1 cellular context compared by ENCODE assay signal in the genomic region with DNA sequence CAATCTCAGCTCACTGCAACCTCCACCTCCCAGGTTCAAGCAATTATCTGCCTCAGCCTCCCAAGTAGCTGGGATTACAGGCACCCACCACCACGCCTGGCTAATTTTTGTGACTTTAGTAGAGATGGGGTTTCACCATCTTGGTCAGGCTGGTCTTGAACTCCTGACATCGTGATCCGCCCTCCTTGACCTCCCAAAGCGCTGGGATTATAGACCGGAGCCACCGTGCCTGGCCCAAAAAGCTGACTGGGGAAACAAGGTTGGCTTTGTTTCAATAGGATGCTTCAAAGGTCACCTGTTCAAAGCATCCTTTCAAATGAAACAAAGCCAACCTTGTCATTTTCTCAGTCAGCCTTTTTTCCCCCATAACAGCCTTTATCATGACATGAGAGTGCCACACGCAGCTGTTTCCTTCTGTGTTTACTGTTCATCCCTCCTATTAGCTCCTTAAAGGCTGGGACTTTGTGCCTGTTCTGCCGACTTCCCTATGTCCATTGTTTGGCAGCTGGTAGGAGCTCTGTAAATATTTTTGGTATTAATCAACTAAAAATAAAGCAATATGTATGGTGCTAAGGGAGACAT.
TF ChIP-seq lines count a peak whose summit lies in the region.

No MANE protein-coding gene starts in this region.

TF ChIP-seq in HepG2, 621 proteins besides CTCF, POLR2A, EP300 and RAD21 (continued from another document and continues in another):
- TF ChIP-seq, protein P1, sequence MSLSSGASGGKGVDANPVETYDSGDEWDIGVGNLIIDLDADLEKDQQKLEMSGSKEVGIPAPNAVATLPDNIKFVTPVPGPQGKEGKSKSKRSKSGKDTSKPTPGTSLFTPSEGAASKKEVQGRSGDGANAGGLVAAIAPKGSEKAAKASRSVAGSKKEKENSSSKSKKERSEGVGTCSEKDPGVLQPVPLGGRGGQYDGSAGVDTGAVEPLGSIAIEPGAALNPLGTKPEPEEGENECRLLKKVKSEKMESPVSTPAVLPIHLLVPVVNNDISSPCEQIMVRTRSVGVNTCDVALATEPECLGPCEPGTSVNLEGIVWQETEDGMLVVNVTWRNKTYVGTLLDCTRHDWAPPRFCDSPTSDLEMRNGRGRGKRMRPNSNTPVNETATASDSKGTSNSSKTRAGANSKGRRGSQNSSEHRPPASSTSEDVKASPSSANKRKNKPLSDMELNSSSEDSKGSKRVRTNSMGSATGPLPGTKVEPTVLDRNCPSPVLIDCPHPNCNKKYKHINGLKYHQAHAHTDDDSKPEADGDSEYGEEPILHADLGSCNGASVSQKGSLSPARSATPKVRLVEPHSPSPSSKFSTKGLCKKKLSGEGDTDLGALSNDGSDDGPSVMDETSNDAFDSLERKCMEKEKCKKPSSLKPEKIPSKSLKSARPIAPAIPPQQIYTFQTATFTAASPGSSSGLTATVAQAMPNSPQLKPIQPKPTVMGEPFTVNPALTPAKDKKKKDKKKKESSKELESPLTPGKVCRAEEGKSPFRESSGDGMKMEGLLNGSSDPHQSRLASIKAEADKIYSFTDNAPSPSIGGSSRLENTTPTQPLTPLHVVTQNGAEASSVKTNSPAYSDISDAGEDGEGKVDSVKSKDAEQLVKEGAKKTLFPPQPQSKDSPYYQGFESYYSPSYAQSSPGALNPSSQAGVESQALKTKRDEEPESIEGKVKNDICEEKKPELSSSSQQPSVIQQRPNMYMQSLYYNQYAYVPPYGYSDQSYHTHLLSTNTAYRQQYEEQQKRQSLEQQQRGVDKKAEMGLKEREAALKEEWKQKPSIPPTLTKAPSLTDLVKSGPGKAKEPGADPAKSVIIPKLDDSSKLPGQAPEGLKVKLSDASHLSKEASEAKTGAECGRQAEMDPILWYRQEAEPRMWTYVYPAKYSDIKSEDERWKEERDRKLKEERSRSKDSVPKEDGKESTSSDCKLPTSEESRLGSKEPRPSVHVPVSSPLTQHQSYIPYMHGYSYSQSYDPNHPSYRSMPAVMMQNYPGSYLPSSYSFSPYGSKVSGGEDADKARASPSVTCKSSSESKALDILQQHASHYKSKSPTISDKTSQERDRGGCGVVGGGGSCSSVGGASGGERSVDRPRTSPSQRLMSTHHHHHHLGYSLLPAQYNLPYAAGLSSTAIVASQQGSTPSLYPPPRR (CRISPR knock-in tag; IDR thresholded peaks at IDR 0.05; ENCODE audit: borderline replicate concordance) = no peak
- TF ChIP-seq BRCA1 (CRISPR knock-in tag; IDR thresholded peaks at IDR 0.05) (no peak), BHLHE40 (IDR thresholded peaks at IDR 0.05; ENCODE audit: low read length) (no peak), POLR2AphosphoS2 (IDR thresholded peaks at IDR 0.05; ENCODE audit: low read depth, low read length) (no peak), SP1 (IDR thresholded peaks at IDR 0.05) (no peak), SP1 (CRISPR knock-in tag; IDR thresholded peaks at IDR 0.05) (no peak), ZNF652 (CRISPR knock-in tag; IDR thresholded peaks at IDR 0.05; ENCODE audit: borderline replicate concordance, low read depth) (no peak), ETV6 (CRISPR knock-in tag; conservative IDR thresholded peaks at IDR 0.05) (no peak), SAFB2 (CRISPR knock-in tag; IDR thresholded peaks at IDR 0.05; ENCODE audit: borderline replicate concordance, low read depth) (no peak), PCBP2 (optimal IDR thresholded peaks at IDR 0.05; ENCODE audit: low read depth, low read length, poor library complexity, severe bottlenecking) (no peak), SOX13 (IDR thresholded peaks at IDR 0.05) (0 out of 2 replicates have a peak, but pooled peaks have one; percentile 35), SOX13 (CRISPR knock-in tag; conservative IDR thresholded peaks at IDR 0.05 in 1 of 2, IDR thresholded peaks at IDR 0.05 in 1 of 2) (peak in 1 of 2 experiments; percentile 88; a peak in 2 of 4 replicates), ZNF329 (CRISPR knock-in tag; IDR thresholded peaks at IDR 0.05; ENCODE audit: low read depth) (no peak), SRSF9 (IDR thresholded peaks at IDR 0.05; ENCODE audit: borderline replicate concordance, insufficient read depth, low read depth, low read length, poor library complexity, severe bottlenecking) (no peak), ZNF749 (CRISPR knock-in tag; IDR thresholded peaks at IDR 0.05; ENCODE audit: borderline replicate concordance) (no peak), LCORL (IDR thresholded peaks at IDR 0.05) (0 out of 2 replicates have a peak, but pooled peaks have one; percentile 22), LCORL (CRISPR knock-in tag; IDR thresholded peaks at IDR 0.05) (no peak), ZC3H13 (CRISPR knock-in tag; IDR thresholded peaks at IDR 0.05) (no peak), ZNF101 (CRISPR knock-in tag; IDR thresholded peaks at IDR 0.05; ENCODE audit: borderline replicate concordance, low read depth) (no peak), ZNF547 (CRISPR knock-in tag; IDR thresholded peaks at IDR 0.05) (no peak), RXRB (CRISPR knock-in tag; IDR thresholded peaks at IDR 0.05; ENCODE audit: borderline replicate concordance) (no peak), ZSCAN22 (CRISPR knock-in tag; IDR thresholded peaks at IDR 0.05) (no peak), SOX6 (IDR thresholded peaks at IDR 0.05) (no peak), SOX6 (CRISPR knock-in tag; IDR thresholded peaks at IDR 0.05) (peak; percentile 89), NR2F1 (CRISPR knock-in tag; IDR thresholded peaks at IDR 0.05) (0 out of 4 replicates have a peak, but pooled peaks of 1 of the 2 experiments have one; percentile 46), ZFP1 (CRISPR knock-in tag; IDR thresholded peaks at IDR 0.05) (no peak), RCOR2 (CRISPR knock-in tag; IDR thresholded peaks at IDR 0.05) (peak; percentile 65; the same call in 1 of the 2 replicates), ZFYVE20 (CRISPR knock-in tag; IDR thresholded peaks at IDR 0.05; ENCODE audit: borderline replicate concordance, low read depth) (no peak), FOXP1 (IDR thresholded peaks at IDR 0.05) (no peak), FOXP1 (CRISPR knock-in tag; IDR thresholded peaks at IDR 0.05) (peak; percentile 37; the same call in 1 of the 2 replicates), YEATS4 (CRISPR knock-in tag; IDR thresholded peaks at IDR 0.05; ENCODE audit: borderline replicate concordance) (no peak), NFE2 (CRISPR knock-in tag; IDR thresholded peaks at IDR 0.05) (no peak), RFXANK (CRISPR knock-in tag; IDR thresholded peaks at IDR 0.05) (no peak), ZNF644 (CRISPR knock-in tag; IDR thresholded peaks at IDR 0.05; ENCODE audit: low read depth) (peak; percentile 59; the same call in 1 of the 2 replicates)
- TF ChIP-seq, protein P2, sequence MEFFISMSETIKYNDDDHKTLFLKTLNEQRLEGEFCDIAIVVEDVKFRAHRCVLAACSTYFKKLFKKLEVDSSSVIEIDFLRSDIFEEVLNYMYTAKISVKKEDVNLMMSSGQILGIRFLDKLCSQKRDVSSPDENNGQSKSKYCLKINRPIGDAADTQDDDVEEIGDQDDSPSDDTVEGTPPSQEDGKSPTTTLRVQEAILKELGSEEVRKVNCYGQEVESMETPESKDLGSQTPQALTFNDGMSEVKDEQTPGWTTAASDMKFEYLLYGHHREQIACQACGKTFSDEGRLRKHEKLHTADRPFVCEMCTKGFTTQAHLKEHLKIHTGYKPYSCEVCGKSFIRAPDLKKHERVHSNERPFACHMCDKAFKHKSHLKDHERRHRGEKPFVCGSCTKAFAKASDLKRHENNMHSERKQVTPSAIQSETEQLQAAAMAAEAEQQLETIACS (CRISPR knock-in tag; IDR thresholded peaks at IDR 0.05) = no peak
- TF ChIP-seq, protein P3, sequence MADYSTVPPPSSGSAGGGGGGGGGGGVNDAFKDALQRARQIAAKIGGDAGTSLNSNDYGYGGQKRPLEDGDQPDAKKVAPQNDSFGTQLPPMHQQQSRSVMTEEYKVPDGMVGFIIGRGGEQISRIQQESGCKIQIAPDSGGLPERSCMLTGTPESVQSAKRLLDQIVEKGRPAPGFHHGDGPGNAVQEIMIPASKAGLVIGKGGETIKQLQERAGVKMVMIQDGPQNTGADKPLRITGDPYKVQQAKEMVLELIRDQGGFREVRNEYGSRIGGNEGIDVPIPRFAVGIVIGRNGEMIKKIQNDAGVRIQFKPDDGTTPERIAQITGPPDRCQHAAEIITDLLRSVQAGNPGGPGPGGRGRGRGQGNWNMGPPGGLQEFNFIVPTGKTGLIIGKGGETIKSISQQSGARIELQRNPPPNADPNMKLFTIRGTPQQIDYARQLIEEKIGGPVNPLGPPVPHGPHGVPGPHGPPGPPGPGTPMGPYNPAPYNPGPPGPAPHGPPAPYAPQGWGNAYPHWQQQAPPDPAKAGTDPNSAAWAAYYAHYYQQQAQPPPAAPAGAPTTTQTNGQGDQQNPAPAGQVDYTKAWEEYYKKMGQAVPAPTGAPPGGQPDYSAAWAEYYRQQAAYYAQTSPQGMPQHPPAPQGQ (CRISPR knock-in tag; IDR thresholded peaks at IDR 0.05; ENCODE audit: borderline replicate concordance) = no peak
- TF ChIP-seq, protein P4, sequence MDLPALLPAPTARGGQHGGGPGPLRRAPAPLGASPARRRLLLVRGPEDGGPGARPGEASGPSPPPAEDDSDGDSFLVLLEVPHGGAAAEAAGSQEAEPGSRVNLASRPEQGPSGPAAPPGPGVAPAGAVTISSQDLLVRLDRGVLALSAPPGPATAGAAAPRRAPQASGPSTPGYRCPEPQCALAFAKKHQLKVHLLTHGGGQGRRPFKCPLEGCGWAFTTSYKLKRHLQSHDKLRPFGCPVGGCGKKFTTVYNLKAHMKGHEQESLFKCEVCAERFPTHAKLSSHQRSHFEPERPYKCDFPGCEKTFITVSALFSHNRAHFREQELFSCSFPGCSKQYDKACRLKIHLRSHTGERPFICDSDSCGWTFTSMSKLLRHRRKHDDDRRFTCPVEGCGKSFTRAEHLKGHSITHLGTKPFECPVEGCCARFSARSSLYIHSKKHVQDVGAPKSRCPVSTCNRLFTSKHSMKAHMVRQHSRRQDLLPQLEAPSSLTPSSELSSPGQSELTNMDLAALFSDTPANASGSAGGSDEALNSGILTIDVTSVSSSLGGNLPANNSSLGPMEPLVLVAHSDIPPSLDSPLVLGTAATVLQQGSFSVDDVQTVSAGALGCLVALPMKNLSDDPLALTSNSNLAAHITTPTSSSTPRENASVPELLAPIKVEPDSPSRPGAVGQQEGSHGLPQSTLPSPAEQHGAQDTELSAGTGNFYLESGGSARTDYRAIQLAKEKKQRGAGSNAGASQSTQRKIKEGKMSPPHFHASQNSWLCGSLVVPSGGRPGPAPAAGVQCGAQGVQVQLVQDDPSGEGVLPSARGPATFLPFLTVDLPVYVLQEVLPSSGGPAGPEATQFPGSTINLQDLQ (CRISPR knock-in tag; IDR thresholded peaks at IDR 0.05) = no peak
- TF ChIP-seq, protein P5, sequence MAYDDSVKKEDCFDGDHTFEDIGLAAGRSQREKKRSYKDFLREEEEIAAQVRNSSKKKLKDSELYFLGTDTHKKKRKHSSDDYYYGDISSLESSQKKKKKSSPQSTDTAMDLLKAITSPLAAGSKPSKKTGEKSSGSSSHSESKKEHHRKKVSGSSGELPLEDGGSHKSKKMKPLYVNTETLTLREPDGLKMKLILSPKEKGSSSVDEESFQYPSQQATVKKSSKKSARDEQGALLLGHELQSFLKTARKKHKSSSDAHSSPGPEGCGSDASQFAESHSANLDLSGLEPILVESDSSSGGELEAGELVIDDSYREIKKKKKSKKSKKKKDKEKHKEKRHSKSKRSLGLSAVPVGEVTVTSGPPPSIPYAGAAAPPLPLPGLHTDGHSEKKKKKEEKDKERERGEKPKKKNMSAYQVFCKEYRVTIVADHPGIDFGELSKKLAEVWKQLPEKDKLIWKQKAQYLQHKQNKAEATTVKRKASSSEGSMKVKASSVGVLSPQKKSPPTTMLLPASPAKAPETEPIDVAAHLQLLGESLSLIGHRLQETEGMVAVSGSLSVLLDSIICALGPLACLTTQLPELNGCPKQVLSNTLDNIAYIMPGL (CRISPR knock-in tag; IDR thresholded peaks at IDR 0.05; ENCODE audit: borderline replicate concordance in 1 of 2, low read depth in 1 of 2) = no peak
- TF ChIP-seq, protein P6, sequence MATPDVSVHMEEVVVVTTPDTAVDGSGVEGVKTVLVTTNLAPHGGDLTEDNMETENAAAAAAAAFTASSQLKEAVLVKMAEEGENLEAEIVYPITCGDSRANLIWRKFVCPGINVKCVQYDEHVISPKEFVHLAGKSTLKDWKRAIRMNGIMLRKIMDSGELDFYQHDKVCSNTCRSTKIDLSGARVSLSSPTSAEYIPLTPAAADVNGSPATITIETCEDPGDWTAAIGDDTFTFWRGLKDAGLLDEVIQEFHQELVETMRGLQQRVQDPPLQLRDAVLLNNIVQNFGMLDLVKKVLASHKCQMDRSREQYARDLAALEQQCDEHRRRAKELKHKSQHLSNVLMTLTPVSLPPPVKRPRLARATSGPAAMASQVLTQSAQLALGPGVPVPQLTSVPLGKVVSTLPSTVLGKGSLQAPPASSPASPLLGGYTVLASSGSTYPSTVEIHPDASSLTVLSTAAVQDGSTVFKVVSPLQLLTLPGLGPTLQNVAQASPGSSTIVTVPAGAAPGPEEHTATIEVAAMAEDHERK (CRISPR knock-in tag; IDR thresholded peaks at IDR 0.05; ENCODE audit: low read depth) = no peak
- TF ChIP-seq, protein P7, sequence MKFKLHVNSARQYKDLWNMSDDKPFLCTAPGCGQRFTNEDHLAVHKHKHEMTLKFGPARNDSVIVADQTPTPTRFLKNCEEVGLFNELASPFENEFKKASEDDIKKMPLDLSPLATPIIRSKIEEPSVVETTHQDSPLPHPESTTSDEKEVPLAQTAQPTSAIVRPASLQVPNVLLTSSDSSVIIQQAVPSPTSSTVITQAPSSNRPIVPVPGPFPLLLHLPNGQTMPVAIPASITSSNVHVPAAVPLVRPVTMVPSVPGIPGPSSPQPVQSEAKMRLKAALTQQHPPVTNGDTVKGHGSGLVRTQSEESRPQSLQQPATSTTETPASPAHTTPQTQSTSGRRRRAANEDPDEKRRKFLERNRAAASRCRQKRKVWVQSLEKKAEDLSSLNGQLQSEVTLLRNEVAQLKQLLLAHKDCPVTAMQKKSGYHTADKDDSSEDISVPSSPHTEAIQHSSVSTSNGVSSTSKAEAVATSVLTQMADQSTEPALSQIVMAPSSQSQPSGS (CRISPR knock-in tag; IDR thresholded peaks at IDR 0.05) = no peak
- TF ChIP-seq, protein P8, sequence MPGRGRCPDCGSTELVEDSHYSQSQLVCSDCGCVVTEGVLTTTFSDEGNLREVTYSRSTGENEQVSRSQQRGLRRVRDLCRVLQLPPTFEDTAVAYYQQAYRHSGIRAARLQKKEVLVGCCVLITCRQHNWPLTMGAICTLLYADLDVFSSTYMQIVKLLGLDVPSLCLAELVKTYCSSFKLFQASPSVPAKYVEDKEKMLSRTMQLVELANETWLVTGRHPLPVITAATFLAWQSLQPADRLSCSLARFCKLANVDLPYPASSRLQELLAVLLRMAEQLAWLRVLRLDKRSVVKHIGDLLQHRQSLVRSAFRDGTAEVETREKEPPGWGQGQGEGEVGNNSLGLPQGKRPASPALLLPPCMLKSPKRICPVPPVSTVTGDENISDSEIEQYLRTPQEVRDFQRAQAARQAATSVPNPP (CRISPR knock-in tag; IDR thresholded peaks at IDR 0.05) = no peak
